In genomic region chr20:57391439-57392129, GRCh38 we compare ENCODE assay signal across 1 cellular context.
TF ChIP-seq lines count a peak whose summit lies in the region.

No MANE protein-coding gene starts in this region.

TF ChIP-seq in WTC11, 78 proteins besides CTCF, POLR2A, EP300 and RAD21 (continued from another document):
- no peak for TF ChIP-seq AR (CRISPR knock-in tag; IDR thresholded peaks at IDR 0.05)
- TF ChIP-seq SP1 (CRISPR knock-in tag; conservative IDR thresholded peaks at IDR 0.05), result no peak
- TF ChIP-seq ZNF425 (CRISPR knock-in tag; conservative IDR thresholded peaks at IDR 0.05), result no peak
- no peak for TF ChIP-seq MYBL2 (CRISPR knock-in tag; IDR thresholded peaks at IDR 0.05)
- no peak for TF ChIP-seq RELA (CRISPR knock-in tag; IDR thresholded peaks at IDR 0.05; ENCODE audit: borderline replicate concordance)
- TF ChIP-seq NFE2L1 (CRISPR knock-in tag; IDR thresholded peaks at IDR 0.05), result no peak
- TF ChIP-seq, protein P1, sequence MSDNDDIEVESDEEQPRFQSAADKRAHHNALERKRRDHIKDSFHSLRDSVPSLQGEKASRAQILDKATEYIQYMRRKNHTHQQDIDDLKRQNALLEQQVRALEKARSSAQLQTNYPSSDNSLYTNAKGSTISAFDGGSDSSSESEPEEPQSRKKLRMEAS (CRISPR knock-in tag; IDR thresholded peaks at IDR 0.05), result no peak
- no peak for TF ChIP-seq ZNF396 (CRISPR knock-in tag; IDR thresholded peaks at IDR 0.05; ENCODE audit: borderline replicate concordance)
- TF ChIP-seq ZNF219 (CRISPR knock-in tag; IDR thresholded peaks at IDR 0.05; ENCODE audit: borderline replicate concordance), result no peak
